In the genomic region with DNA sequence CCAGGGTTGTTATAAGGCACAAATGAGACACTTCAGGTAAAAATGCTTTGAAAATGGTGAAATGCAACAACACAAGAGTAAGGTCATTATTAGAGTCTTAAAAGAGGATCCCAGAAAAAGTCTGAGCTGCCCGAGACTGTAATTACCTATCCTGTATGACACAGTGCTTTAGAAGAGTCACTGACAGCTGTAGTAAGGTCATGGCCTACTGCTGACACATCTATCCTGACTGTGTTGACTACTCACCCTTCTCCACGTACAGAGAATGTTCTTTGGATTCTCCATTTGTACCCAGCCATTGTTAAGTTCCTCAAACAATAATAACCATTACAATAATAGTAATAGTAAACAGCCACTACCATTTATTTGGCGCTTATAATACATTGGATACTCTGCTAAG, we compare ENCODE assay signal across 23 cellular contexts.
A peak's percentile ranks its signal among the peaks of the same experiment; 100 is the strongest.
DNase-seq lines count a peak whose midpoint lies in the region; ATAC-seq, FAIRE-seq and TF ChIP-seq lines count a peak whose summit lies in the region.
"Had no signal": no experiment of that assay in that cellular context is flagged by ENCODE, and none has a peak within 500 bp of the region (broad histone marks: within the 10 kb centered on the region; RNA-seq: fewer than 3 reads in every experiment).

No MANE protein-coding gene starts in this region.

- no peaks in the 10 kb centered on the region for H3K27me3 ChIP-seq in neural progenitor cell
- H3K27me3 ChIP-seq in naive thymus-derived CD4-positive, alpha-beta T cell (ENCODE audit: control insufficient read depth in 2 of 2, insufficient read depth in 2 of 2, low read length in 2 of 2), result no peaks in the 10 kb centered on the region
- no peaks in the 10 kb centered on the region for H3K27me3 ChIP-seq in esophagus muscularis mucosa
- H3K27me3 ChIP-seq: neutrophil, Peyer's patch had no signal

- peaks cover 84% of the 10 kb centered on the region for H3K79me2 ChIP-seq in neural progenitor cell (ENCODE audit: low read depth)

- H3K27ac Mint-ChIP-seq in neural progenitor cell, result peak overlapping the region; percentile 29
- no peak overlapping the region for H3K27ac Mint-ChIP-seq in naive thymus-derived CD4-positive, alpha-beta T cell
- H3K27ac Mint-ChIP-seq: activated naive CD8-positive, alpha-beta T cell; activated T-helper 17 cell treated with anti-CD3 and anti-CD28 coated beads, Interleukin-2, amount 50 U/mL, for 72 hours; CD14-positive monocyte; stimulated activated naive B cell treated with anti-CD40 and anti-IgM and Interleukin-4, amounts not matched to agents 10 μg/mL and 1 μg/mL and 100 μg/mL, for 72 hours; T-helper 2 cell treated with Interferon-gamma antibody and Interleukin-4, amounts not matched to agents 5 μg/mL and 100 μg/mL, for 36 hours had no signal

- H3K9me3 ChIP-seq in neural progenitor cell (ENCODE audit: low read depth), result no peaks in the 10 kb centered on the region
- no peaks in the 10 kb centered on the region for H3K9me3 ChIP-seq in naive thymus-derived CD4-positive, alpha-beta T cell (ENCODE audit: control insufficient read depth in 2 of 3, low read length in 3 of 3)
- H3K9me3 ChIP-seq in esophagus muscularis mucosa, result no peaks in the 10 kb centered on the region
- H3K9me3 ChIP-seq: neutrophil, Peyer's patch had no signal

- no peak for ATAC-seq in naive thymus-derived CD4-positive, alpha-beta T cell
- ATAC-seq: activated T-helper 17 cell treated with anti-CD3 and anti-CD28 coated beads, Interleukin-2, amount 50 U/mL, for 72 hours; left colon; stimulated activated naive B cell treated with anti-CD40 and anti-IgM and Interleukin-4, amounts not matched to agents 10 μg/mL and 1 μg/mL and 100 μg/mL, for 72 hours had no signal

- H3K27ac ChIP-seq in neural progenitor cell (no peak overlapping the region), esophagus muscularis mucosa (replicated peaks in 1 of 4) (no peak overlapping the region)
- no peak overlapping the region for H3K27ac ChIP-seq in naive thymus-derived CD4-positive, alpha-beta T cell (ENCODE audit: low read depth, low read length)
- H3K27ac ChIP-seq: neutrophil, Peyer's patch had no signal

- peak; percentile 9 for DNase-seq in H54 (ENCODE audit: insufficient read length, low spot score)
- DNase-seq in M059J (ENCODE audit: low read depth), result peak; percentile 10
- DNase-seq in epithelial cell of esophagus (ENCODE audit: low read depth), result peak; percentile 79
- DNase-seq in neural progenitor cell (ENCODE audit: low spot score), result no peak
- DNase-seq in SK-N-DZ (ENCODE audit: low spot score), result no peak
- no peak for DNase-seq in naive thymus-derived CD4-positive, alpha-beta T cell
- no peak for DNase-seq in SIG-M5 treated with dmso at 0.1 percent for 504 hours (lab: John Stamatoyannopoulos, UW; ENCODE audit: unreplicated experiment)
- DNase-seq in esophagus muscularis mucosa (ENCODE audit: extremely low spot score), result no peak
- DNase-seq: activated CD4-positive, alpha-beta T cell treated with anti-CD3 and anti-CD28 coated beads, Interleukin-2, amount 50 U/mL, for 4 hours; activated CD8-positive, alpha-beta memory T cell treated with anti-CD3 and anti-CD28 coated beads, Interleukin-2, amount 50 U/mL, for 4 hours; H7; Kasumi-1; left colon; NCI-H1417; NCI-H2081 treated with DMSO at 0.1 percent for 48 hours; Peyer's patch; stimulated activated CD4-positive, alpha-beta T cell treated with anti-CD3 and anti-CD28 coated beads, Interleukin-2, amount 100 ng/mL, for 48 hours; stimulated activated naive B cell treated with anti-CD40 and anti-IgM and Interleukin-4, amounts not matched to agents 10 μg/mL and 1 μg/mL and 100 μg/mL, for 72 hours had no signal

- H3K4me1 Mint-ChIP-seq in neural progenitor cell, result peaks cover 82% of the 10 kb centered on the region
- peaks cover 0 to 10% (median 0%) of the 10 kb centered on the region in 7 donors for H3K4me1 Mint-ChIP-seq in naive thymus-derived CD4-positive, alpha-beta T cell
- H3K4me1 Mint-ChIP-seq: activated T-helper 17 cell treated with anti-CD3 and anti-CD28 coated beads, Interleukin-2, amount 50 U/mL, for 72 hours; stimulated activated naive B cell treated with anti-CD40 and anti-IgM and Interleukin-4, amounts not matched to agents 10 μg/mL and 1 μg/mL and 100 μg/mL, for 72 hours had no signal

- TF ChIP-seq CTCF in epithelial cell of esophagus (IDR thresholded peaks at IDR 0.05; ENCODE audit: insufficient read depth, low read depth, low read length, missing control alignments) (no peak), neural progenitor cell (IDR thresholded peaks at IDR 0.05) (no peak), esophagus muscularis mucosa (IDR thresholded peaks at IDR 0.05) (no peak)

- H3K4me2 ChIP-seq in neural progenitor cell, result no peak overlapping the region

- TF ChIP-seq POLR2A in H54 (IDR thresholded peaks at IDR 0.05; ENCODE audit: low read depth, low read length) (no peak), esophagus muscularis mucosa (IDR thresholded peaks at IDR 0.05; ENCODE audit: low read depth) (no peak)

- H3K4me1 ChIP-seq in neural progenitor cell (peaks cover 56% of the 10 kb centered on the region), esophagus muscularis mucosa (peaks cover 0 to 7% (median 2%) of the 10 kb centered on the region in 4 donors)
- no peaks in the 10 kb centered on the region for H3K4me1 ChIP-seq in naive thymus-derived CD4-positive, alpha-beta T cell (ENCODE audit: control insufficient read depth in 2 of 2, insufficient read depth in 2 of 2, low read length in 2 of 2)
- H3K4me1 ChIP-seq: Peyer's patch had no signal

- TF ChIP-seq EP300 in esophagus muscularis mucosa (IDR thresholded peaks at IDR 0.05), result no peak

- H3K9me3 Mint-ChIP-seq in neural progenitor cell, result no peaks in the 10 kb centered on the region
- H3K9me3 Mint-ChIP-seq in naive thymus-derived CD4-positive, alpha-beta T cell, result no peaks in the 10 kb centered on the region
- H3K9me3 Mint-ChIP-seq: activated T-helper 17 cell treated with anti-CD3 and anti-CD28 coated beads, Interleukin-2, amount 50 U/mL, for 72 hours; stimulated activated naive B cell treated with anti-CD40 and anti-IgM and Interleukin-4, amounts not matched to agents 10 μg/mL and 1 μg/mL and 100 μg/mL, for 72 hours; T-helper 2 cell treated with Interferon-gamma antibody and Interleukin-4, amounts not matched to agents 5 μg/mL and 100 μg/mL, for 36 hours had no signal

- no peak overlapping the region for H2AFZ ChIP-seq in neural progenitor cell (replicated peaks)

- POLR2A ChIA-PET in naive thymus-derived CD4-positive, alpha-beta T cell (lab: Charles Lee), result interaction anchor here (0.6 kb wide), 1 partner anchor 182 kb away, joined by 3 read pairs; no protein-coding TSS in a partner anchor

- no peak overlapping the region for H3K4me3 ChIP-seq in epithelial cell of esophagus (ENCODE audit: low read length)
- H3K4me3 ChIP-seq in neural progenitor cell, result no peak overlapping the region
- no peak overlapping the region for H3K4me3 ChIP-seq in naive thymus-derived CD4-positive, alpha-beta T cell (ENCODE audit: low read length)
- H3K4me3 ChIP-seq in esophagus muscularis mucosa, result no peak overlapping the region
- H3K4me3 ChIP-seq: Peyer's patch had no signal

- CTCF ChIA-PET in naive thymus-derived CD4-positive, alpha-beta T cell (lab: Charles Lee), result no interaction called here

- H3K9ac ChIP-seq in neural progenitor cell, result no peak overlapping the region

- intact Hi-C loops in naive thymus-derived CD4-positive, alpha-beta T cell (cut with micrococcal nuclease), result no loop called here
- intact Hi-C loops in esophagus muscularis mucosa (cut with DNase I), result no loop called here

- peaks cover 11% of the 10 kb centered on the region for H3K36me3 Mint-ChIP-seq in neural progenitor cell
- H3K36me3 Mint-ChIP-seq in naive thymus-derived CD4-positive, alpha-beta T cell, result peaks cover 0 to 14% (median 3%) of the 10 kb centered on the region in 5 donors
- H3K36me3 Mint-ChIP-seq: activated naive CD8-positive, alpha-beta T cell; CD14-positive monocyte; stimulated activated naive B cell treated with anti-CD40 and anti-IgM and Interleukin-4, amounts not matched to agents 10 μg/mL and 1 μg/mL and 100 μg/mL, for 72 hours had no signal

- H3K4me3 Mint-ChIP-seq in neural progenitor cell, result no peak overlapping the region
- no peak overlapping the region for H3K4me3 Mint-ChIP-seq in naive thymus-derived CD4-positive, alpha-beta T cell
- H3K4me3 Mint-ChIP-seq: activated naive CD8-positive, alpha-beta T cell; activated T-helper 17 cell treated with anti-CD3 and anti-CD28 coated beads, Interleukin-2, amount 50 U/mL, for 72 hours; CD14-positive monocyte; stimulated activated naive B cell treated with anti-CD40 and anti-IgM and Interleukin-4, amounts not matched to agents 10 μg/mL and 1 μg/mL and 100 μg/mL, for 72 hours; T-helper 2 cell treated with Interferon-gamma antibody and Interleukin-4, amounts not matched to agents 5 μg/mL and 100 μg/mL, for 36 hours had no signal

- FAIRE-seq in H54 (lab: Jason Lieb, UNC), result peak; percentile 78

- no peaks in the 10 kb centered on the region for H3K27me3 Mint-ChIP-seq in neural progenitor cell (ENCODE audit: insufficient read depth, low read depth)
- H3K27me3 Mint-ChIP-seq in naive thymus-derived CD4-positive, alpha-beta T cell, result no peaks in the 10 kb centered on the region
- H3K27me3 Mint-ChIP-seq: activated naive CD8-positive, alpha-beta T cell; activated T-helper 17 cell treated with anti-CD3 and anti-CD28 coated beads, Interleukin-2, amount 50 U/mL, for 72 hours; stimulated activated naive B cell treated with anti-CD40 and anti-IgM and Interleukin-4, amounts not matched to agents 10 μg/mL and 1 μg/mL and 100 μg/mL, for 72 hours had no signal

- H3K36me3 ChIP-seq in neural progenitor cell (no peaks in the 10 kb centered on the region), esophagus muscularis mucosa (no peaks in the 10 kb centered on the region)
- no peaks in the 10 kb centered on the region for H3K36me3 ChIP-seq in naive thymus-derived CD4-positive, alpha-beta T cell (ENCODE audit: control insufficient read depth in 2 of 3, insufficient read depth in 3 of 3, low read length in 3 of 3)
- H3K36me3 ChIP-seq: neutrophil, Peyer's patch had no signal

- WGBS in esophagus muscularis mucosa, result 94% methylated on average over 3 of the region's 3 CpGs

- H3F3A ChIP-seq in neural progenitor cell (ENCODE audit: low read depth), result peaks cover 42% of the 10 kb centered on the region

- peaks cover 74% of the 10 kb centered on the region for H4K20me1 ChIP-seq in neural progenitor cell (ENCODE audit: low read depth)

Comparison
In these comparisons a context has a peak if more than half of its experiments do, and no peak if none do; other contexts are left out.
1. DNase-seq: peak in H54 (single experiment), M059J (single experiment) and epithelial cell of esophagus (single experiment); none in neural progenitor cell (single experiment), SK-N-DZ (single experiment), naive thymus-derived CD4-positive, alpha-beta T cell (0 of 9), SIG-M5 treated with dmso at 0.1 percent for 504 hours (single experiment) and esophagus muscularis mucosa (single experiment).